In genomic region chr9:10957878-10958277, GRCh38 we compare ENCODE assay signal across 2 cellular contexts.
TF ChIP-seq lines count a peak whose summit lies in the region.

No MANE protein-coding gene starts in this region.

TF ChIP-seq in IMR-90, 13 proteins besides CTCF, POLR2A, EP300 and RAD21:
- no peak for TF ChIP-seq CHD1 (IDR thresholded peaks at IDR 0.05; ENCODE audit: low read depth, low read length)
- TF ChIP-seq MAZ (IDR thresholded peaks at IDR 0.05; ENCODE audit: borderline replicate concordance, low read depth, low read length), result no peak
- TF ChIP-seq ELK1 (IDR thresholded peaks at IDR 0.05; ENCODE audit: borderline replicate concordance, low read depth, low read length), result no peak
- peak; percentile 55; the same call in 1 of the 2 replicates for TF ChIP-seq CEBPB (IDR thresholded peaks at IDR 0.05; ENCODE audit: low read depth, low read length)
- TF ChIP-seq USF2 (IDR thresholded peaks at IDR 0.05; ENCODE audit: low read depth, low read length), result no peak

TF ChIP-seq in HepG2, 621 proteins besides CTCF, POLR2A, EP300 and RAD21:
- TF ChIP-seq, protein P1, sequence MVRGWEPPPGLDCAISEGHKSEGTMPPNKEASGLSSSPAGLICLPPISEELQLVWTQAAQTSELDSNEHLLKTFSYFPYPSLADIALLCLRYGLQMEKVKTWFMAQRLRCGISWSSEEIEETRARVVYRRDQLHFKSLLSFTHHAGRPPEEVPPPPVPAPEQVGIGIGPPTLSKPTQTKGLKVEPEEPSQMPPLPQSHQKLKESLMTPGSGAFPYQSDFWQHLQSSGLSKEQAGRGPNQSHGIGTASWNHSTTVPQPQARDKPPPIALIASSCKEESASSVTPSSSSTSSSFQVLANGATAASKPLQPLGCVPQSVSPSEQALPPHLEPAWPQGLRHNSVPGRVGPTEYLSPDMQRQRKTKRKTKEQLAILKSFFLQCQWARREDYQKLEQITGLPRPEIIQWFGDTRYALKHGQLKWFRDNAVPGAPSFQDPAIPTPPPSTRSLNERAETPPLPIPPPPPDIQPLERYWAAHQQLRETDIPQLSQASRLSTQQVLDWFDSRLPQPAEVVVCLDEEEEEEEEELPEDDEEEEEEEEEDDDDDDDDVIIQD (CRISPR knock-in tag; IDR thresholded peaks at IDR 0.05; ENCODE audit: low read depth), result no peak
- TF ChIP-seq MIER2 (CRISPR knock-in tag; IDR thresholded peaks at IDR 0.05), result no peak
- peak; percentile 87 for TF ChIP-seq CEBPB (IDR thresholded peaks at IDR 0.05; ENCODE audit: borderline replicate concordance, low read depth, low read length)
- TF ChIP-seq HNF4A (CRISPR knock-in tag; IDR thresholded peaks at IDR 0.05), result peak; percentile 49
- no peak for TF ChIP-seq ZNF629 (CRISPR knock-in tag; conservative IDR thresholded peaks at IDR 0.05)
- TF ChIP-seq, protein P2, sequence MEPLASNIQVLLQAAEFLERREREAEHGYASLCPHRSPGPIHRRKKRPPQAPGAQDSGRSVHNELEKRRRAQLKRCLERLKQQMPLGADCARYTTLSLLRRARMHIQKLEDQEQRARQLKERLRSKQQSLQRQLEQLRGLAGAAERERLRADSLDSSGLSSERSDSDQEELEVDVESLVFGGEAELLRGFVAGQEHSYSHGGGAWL (CRISPR knock-in tag; IDR thresholded peaks at IDR 0.05), result no peak
- no peak for TF ChIP-seq SOX5 (CRISPR knock-in tag; IDR thresholded peaks at IDR 0.05; ENCODE audit: borderline replicate concordance)
- no peak for TF ChIP-seq THYN1 (CRISPR knock-in tag; IDR thresholded peaks at IDR 0.05; ENCODE audit: borderline replicate concordance, low read depth)
- TF ChIP-seq XBP1 (CRISPR knock-in tag; IDR thresholded peaks at IDR 0.05), result no peak
- no peak for TF ChIP-seq CBX1 (IDR thresholded peaks at IDR 0.05; ENCODE audit: low read depth)
- TF ChIP-seq TBX2 (CRISPR knock-in tag; IDR thresholded peaks at IDR 0.05; ENCODE audit: borderline replicate concordance), result no peak
- TF ChIP-seq MIXL1 (CRISPR knock-in tag; IDR thresholded peaks at IDR 0.05), result 0 out of 2 replicates have a peak, but pooled peaks have one; percentile 19
- TF ChIP-seq ZNF160 (CRISPR knock-in tag; IDR thresholded peaks at IDR 0.05), result no peak
- no peak for TF ChIP-seq ZNF652 (CRISPR knock-in tag; IDR thresholded peaks at IDR 0.05; ENCODE audit: borderline replicate concordance, low read depth)
